1 cellular context compared by ENCODE assay signal in the genomic region with DNA sequence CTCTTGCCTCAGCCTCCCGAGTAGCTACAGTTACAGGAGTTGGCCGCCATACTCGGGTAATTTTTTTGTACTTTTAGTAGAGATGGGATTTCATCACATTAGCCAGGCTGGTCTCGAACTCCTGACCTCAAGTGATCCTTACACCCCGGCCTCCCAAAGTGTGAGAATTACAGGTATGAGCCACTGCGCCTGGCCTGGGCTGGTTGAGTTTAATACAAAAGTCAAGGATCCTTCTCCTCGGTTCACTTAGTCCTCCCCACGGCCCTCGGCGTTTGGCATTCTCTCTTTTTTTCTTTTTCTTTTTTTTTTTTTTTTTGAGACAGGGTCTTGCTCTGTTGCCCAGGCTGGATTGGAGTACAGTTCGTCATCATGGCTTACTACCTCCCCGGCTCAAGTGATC.
TF ChIP-seq lines count a peak whose summit lies in the region.

No MANE protein-coding gene starts in this region.

TF ChIP-seq in H1, 55 proteins besides CTCF, POLR2A, EP300 and RAD21:
- TF ChIP-seq KDM1A (IDR thresholded peaks at IDR 0.05; ENCODE audit: borderline replicate concordance, low read length) (no peak), SRF (IDR thresholded peaks at IDR 0.05; ENCODE audit: low read depth, low read length) (no peak), MAFK (IDR thresholded peaks at IDR 0.05; ENCODE audit: low read depth, low read length) (no peak), EZH2 (IDR thresholded peaks at IDR 0.05; ENCODE audit: low read depth, low read length, severe bottlenecking) (no peak), SAP30 (IDR thresholded peaks at IDR 0.05; ENCODE audit: insufficient read depth, insufficient replicate concordance, low read length) (no peak), CHD1 (IDR thresholded peaks at IDR 0.05; ENCODE audit: low read depth, low read length) (no peak), TCF12 (IDR thresholded peaks at IDR 0.05; ENCODE audit: low read depth, low read length) (no peak), TAF1 (IDR thresholded peaks at IDR 0.05; ENCODE audit: low read depth, low read length) (no peak), GTF2F1 (IDR thresholded peaks at IDR 0.05; ENCODE audit: borderline replicate concordance, low read depth, low read length) (no peak), SP1 (IDR thresholded peaks at IDR 0.05; ENCODE audit: low read depth, low read length) (no peak), RXRA (IDR thresholded peaks at IDR 0.05; ENCODE audit: insufficient read depth, low read depth, low read length) (no peak), NRF1 (IDR thresholded peaks at IDR 0.05; ENCODE audit: low read depth, low read length) (no peak), SP4 (IDR thresholded peaks at IDR 0.05; ENCODE audit: low read length) (no peak)
